ENCODE assay signal across 1 cellular context in genomic region chr17:58278661-58279015, GRCh38.
TF ChIP-seq lines count a peak whose summit lies in the region.

No MANE protein-coding gene starts in this region.

TF ChIP-seq in H1, 55 proteins besides CTCF, POLR2A, EP300 and RAD21:
- TF ChIP-seq BCL11A (IDR thresholded peaks at IDR 0.05; ENCODE audit: low read depth in 2 of 2, low read length in 2 of 2) (no peak), CREB1 (IDR thresholded peaks at IDR 0.05) (no peak), EGR1 (IDR thresholded peaks at IDR 0.05; ENCODE audit: borderline replicate concordance, low read depth, low read length) (no peak), EZH2 (IDR thresholded peaks at IDR 0.05; ENCODE audit: low read depth, low read length, severe bottlenecking) (no peak), BACH1 (IDR thresholded peaks at IDR 0.05; ENCODE audit: low read length) (no peak), CBX5 (IDR thresholded peaks at IDR 0.05; ENCODE audit: low read depth, low read length) (no peak), TAF7 (optimal IDR thresholded peaks at IDR 0.05; ENCODE audit: borderline replicate concordance, low read depth, low read length) (no peak), KDM4A (IDR thresholded peaks at IDR 0.05; ENCODE audit: low read depth, low read length, severe bottlenecking) (no peak)
- TF ChIP-seq, protein P1, sequence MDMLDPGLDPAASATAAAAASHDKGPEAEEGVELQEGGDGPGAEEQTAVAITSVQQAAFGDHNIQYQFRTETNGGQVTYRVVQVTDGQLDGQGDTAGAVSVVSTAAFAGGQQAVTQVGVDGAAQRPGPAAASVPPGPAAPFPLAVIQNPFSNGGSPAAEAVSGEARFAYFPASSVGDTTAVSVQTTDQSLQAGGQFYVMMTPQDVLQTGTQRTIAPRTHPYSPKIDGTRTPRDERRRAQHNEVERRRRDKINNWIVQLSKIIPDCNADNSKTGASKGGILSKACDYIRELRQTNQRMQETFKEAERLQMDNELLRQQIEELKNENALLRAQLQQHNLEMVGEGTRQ (IDR thresholded peaks at IDR 0.05; ENCODE audit: low read length) = no peak
- TF ChIP-seq, protein P2, sequence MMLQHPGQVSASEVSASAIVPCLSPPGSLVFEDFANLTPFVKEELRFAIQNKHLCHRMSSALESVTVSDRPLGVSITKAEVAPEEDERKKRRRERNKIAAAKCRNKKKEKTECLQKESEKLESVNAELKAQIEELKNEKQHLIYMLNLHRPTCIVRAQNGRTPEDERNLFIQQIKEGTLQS (IDR thresholded peaks at IDR 0.05; ENCODE audit: insufficient read depth, low read depth, low read length) = no peak
